Comparison of ENCODE assay signal across 9 cellular contexts in the genomic region with DNA sequence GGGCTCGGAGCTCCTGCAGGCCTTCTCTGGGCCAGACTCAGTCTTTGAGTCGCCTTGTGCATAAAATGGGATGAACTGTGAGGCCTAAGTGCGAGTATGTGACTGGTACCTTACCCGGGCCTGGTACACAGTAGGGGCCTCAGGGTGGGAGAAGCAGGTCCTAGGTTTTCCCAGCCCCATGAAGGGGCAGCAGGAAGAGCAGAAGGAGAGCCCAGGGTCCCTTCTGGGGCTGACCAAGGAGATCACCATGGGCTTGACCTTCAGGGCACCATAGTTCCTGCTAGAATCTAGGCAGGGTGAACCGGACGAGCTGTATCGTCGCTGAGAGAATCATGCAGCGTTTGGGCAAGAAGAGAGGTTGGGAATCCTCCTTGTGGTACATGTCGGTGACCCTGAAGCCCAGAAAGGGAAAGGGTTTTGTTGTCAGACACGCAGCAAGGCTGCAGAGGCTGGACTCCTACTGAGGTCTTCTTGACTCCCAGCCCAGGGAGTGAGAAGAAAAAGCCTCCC. TPM values are rescaled to one million over a fixed set of nuclear protein-coding genes. Genes with fewer than 3 reads are reported as not detected.
DNase-seq lines count a peak whose midpoint lies in the region; ATAC-seq, FAIRE-seq and TF ChIP-seq lines count a peak whose summit lies in the region.
"Had no signal": no experiment of that assay in that cellular context is flagged by ENCODE, and none has a peak within 500 bp of the region (broad histone marks: within the 10 kb centered on the region; RNA-seq: fewer than 3 reads in every experiment).

No MANE protein-coding gene starts in this region.

- intact Hi-C loops in pancreas (cut with DNase I): no loop called here
- intact Hi-C loops in sciatic nerve (cut with DNase I): no loop called here

- no peak for TF ChIP-seq CTCF in endodermal cell (conservative IDR thresholded peaks at IDR 0.05)
- no peak for TF ChIP-seq CTCF in pancreas (IDR thresholded peaks at IDR 0.05)

- H3K36me3 Mint-ChIP-seq in endodermal cell (ENCODE audit: low read depth): peaks cover 33% of the 10 kb centered on the region

- FAIRE-seq in pancreas (lab: Jason Lieb, UNC): no peak

- DNase-seq in MG63 (no peak), endodermal cell (no peak), pancreas (peak in 1 of 6 donors; percentile 26), sciatic nerve (ENCODE audit: low spot score) (no peak), NOMO-1 (lab: John Stamatoyannopoulos, UW; ENCODE audit: unreplicated experiment in 2 of 2) (no peak), KBM-7 (no peak)

- H3K4me1 ChIP-seq in endodermal cell (ENCODE audit: control insufficient read depth, insufficient read depth, low read length): peaks cover 6% of the 10 kb centered on the region
- peaks cover 0 to 29% (median 8%) of the 10 kb centered on the region in 3 donors for H3K4me1 ChIP-seq in pancreas

- H3K27ac ChIP-seq in endodermal cell (ENCODE audit: low read depth, low read length) (peak overlapping the region; percentile 22), pancreas (peak overlapping the region; percentile 83 to 92 (median 88))

- H3K4me3 ChIP-seq in GM08714 (ENCODE audit: low read length): peak overlapping the region; percentile 93; the same call in 1 of the 2 replicates
- H3K4me3 ChIP-seq in MG63: peak overlapping the region; percentile 99
- H3K4me3 ChIP-seq in endodermal cell (ENCODE audit: low read length): peak overlapping the region; percentile 87
- peak overlapping the region; percentile 87 to 92 (median 88) for H3K4me3 ChIP-seq in pancreas

- H3K27me3 ChIP-seq in MG63 (no peaks in the 10 kb centered on the region), endodermal cell (ENCODE audit: control insufficient read depth, insufficient read depth, low read length, poor library complexity, severe bottlenecking) (no peaks in the 10 kb centered on the region), pancreas (no peaks in the 10 kb centered on the region)

- H3K36me3 ChIP-seq in MG63 (peaks cover 42% of the 10 kb centered on the region), endodermal cell (ENCODE audit: control insufficient read depth, insufficient read depth, low read length) (peaks cover 32% of the 10 kb centered on the region), pancreas (no peaks in the 10 kb centered on the region)

- H3K27me3 Mint-ChIP-seq in endodermal cell (ENCODE audit: insufficient read depth): no peaks in the 10 kb centered on the region

- no peaks in the 10 kb centered on the region for H3K9me3 Mint-ChIP-seq in endodermal cell

- H3K9me3 ChIP-seq in MG63: no peaks in the 10 kb centered on the region; the same call in none of the 2 replicates
- peaks cover 2% of the 10 kb centered on the region for H3K9me3 ChIP-seq in endodermal cell (ENCODE audit: control insufficient read depth, low read length)
- no peaks in the 10 kb centered on the region for H3K9me3 ChIP-seq in pancreas

- peak overlapping the region; percentile 71 for H3K4me3 Mint-ChIP-seq in endodermal cell

- H3K4me1 Mint-ChIP-seq in endodermal cell: peaks cover 14% of the 10 kb centered on the region

- H3K27ac Mint-ChIP-seq in endodermal cell: peak overlapping the region; percentile 26

- no peak overlapping the region for H3K9ac ChIP-seq in endodermal cell (ENCODE audit: extremely low read depth, low read length, poor library complexity, severe bottlenecking)

- in situ Hi-C loops in KBM-7 (cut with MboI; ENCODE audit: low pct_unique_long_range_greater_than_20kb, low sequenced_read_pairs): no loop called here

- 70 to 79% methylated on average over 10 to 11 of the region's 11 CpGs for WGBS in endodermal cell (ENCODE audit: insufficient coverage in 1 of 2, insufficient read length in 1 of 2), 2 experiments
- WGBS in pancreas, 2 donors: 75 to 78% methylated on average over 11 of the region's 11 CpGs

- ATAC-seq in pancreas (no peak), sciatic nerve (no peak), GM19324 (IDR thresholded peaks at IDR 0.05; ENCODE audit: low FRiP score, unreplicated experiment) (no peak)

RNA-seq across cellular contexts. Expression of gene PHYKPL, which starts 0.4 kb away (rescaled TPM):
- total RNA-seq in MG63 (2014; rRNA removed; shearing (Covaris generic); ENCODE audit: low replicate concordance): 37.7 and 50.9 TPM in 2 replicates
- total RNA-seq in endodermal cell: 10 to 100 TPM; 59.9 to 82.5 TPM
- 40.5 TPM for polyA plus RNA-seq in endodermal cell (2013, experiment 1 of 2)
- 37.3 TPM for polyA plus RNA-seq in endodermal cell (2013, experiment 2 of 2)
- 10 to 100 TPM; 29.3 to 60.3 (median 35.9) TPM for total RNA-seq in pancreas
- 10 to 100 TPM; 78.9 to 83.5 TPM for polyA plus RNA-seq in pancreas
- 133 TPM for total RNA-seq in sciatic nerve

RNA-seq across cellular contexts. Expression of gene HNRNPAB, which starts 28.6 kb away (rescaled TPM):
- total RNA-seq in MG63 (2014; rRNA removed; shearing (Covaris generic); ENCODE audit: low replicate concordance): 250 and 316 TPM in 2 replicates
- total RNA-seq in endodermal cell (100 to 1,000 TPM; 343 to 353 TPM), pancreas (10 to 100 TPM; 24.5 to 61.6 (median 44.8) TPM), sciatic nerve (88.0 TPM)
- polyA plus RNA-seq in endodermal cell (2013, experiment 1 of 2): 268 TPM
- 254 TPM for polyA plus RNA-seq in endodermal cell (2013, experiment 2 of 2)
- polyA plus RNA-seq in pancreas: 10 to 100 TPM; 47.0 to 52.7 TPM

RNA-seq across cellular contexts. Expression of gene GMCL2, which starts 45.8 kb away (rescaled TPM):
- not detected in 2 replicates for total RNA-seq in MG63 (2014; rRNA removed; shearing (Covaris generic); ENCODE audit: low replicate concordance)
- total RNA-seq in endodermal cell (not detected), pancreas (not detected), sciatic nerve (not detected)
- polyA plus RNA-seq in endodermal cell (2013, experiment 1 of 2): not detected
- not detected for polyA plus RNA-seq in endodermal cell (2013, experiment 2 of 2)
- not detected for polyA plus RNA-seq in pancreas
- total RNA-seq: HT1080 had no signal
